In genomic region chr7:68238204-68238805, GRCh38 we compare ENCODE assay signal across 19 cellular contexts.
"Had no signal": no experiment of that assay in that cellular context is flagged by ENCODE, and none has a peak within 500 bp of the region (broad histone marks: within the 10 kb centered on the region; RNA-seq: fewer than 3 reads in every experiment).

No MANE protein-coding gene starts in this region.

- H3K27me3 ChIP-seq: esophagus muscularis mucosa, gastroesophageal sphincter, pancreas, right lobe of liver, thyroid gland, upper lobe of right lung had no signal

- DNase-seq: activated CD4-positive, alpha-beta T cell treated with anti-CD3 and anti-CD28 coated beads for 1 hour; activated naive CD4-positive, alpha-beta T cell treated with Interleukin-2 at 50 U/mL for 16 hours; activated naive CD8-positive, alpha-beta T cell treated with anti-CD3 and anti-CD28 coated beads for 36 hours; activated T-cell treated with anti-CD3 and anti-CD28 coated beads, Interleukin-2, amount 50 U/mL, for 1 hour; central memory CD4-positive, alpha-beta T cell; effector memory CD4-positive, alpha-beta T cell; head of caudate nucleus; kidney glomerular epithelial cell; nephron progenitor cell; pancreas; right lobe of liver; stimulated activated CD4-positive, alpha-beta T cell treated with anti-CD3 and anti-CD28 coated beads, Interleukin-1b, Interleukin-23, amount 100 ng/mL, for 48 hours; substantia nigra; thyroid gland; upper lobe of right lung; WERI-Rb-1 had no signal

- H3K4me3 ChIP-seq: esophagus muscularis mucosa, gastroesophageal sphincter, pancreas, right lobe of liver, skin epidermis, thyroid gland, upper lobe of right lung had no signal

- H3K4me1 ChIP-seq: esophagus muscularis mucosa, gastroesophageal sphincter, pancreas, right lobe of liver, thyroid gland, upper lobe of right lung had no signal

- H3K36me3 ChIP-seq: esophagus muscularis mucosa, gastroesophageal sphincter, pancreas, right lobe of liver, thyroid gland, upper lobe of right lung, WERI-Rb-1 had no signal

- H3K27ac ChIP-seq: esophagus muscularis mucosa, gastroesophageal sphincter, pancreas, right lobe of liver, skin epidermis, thyroid gland, upper lobe of right lung, WERI-Rb-1 had no signal

- H3K9me3 ChIP-seq: pancreas, right lobe of liver, thyroid gland, upper lobe of right lung had no signal
